ENCODE assay signal across 16 cellular contexts in the genomic region with DNA sequence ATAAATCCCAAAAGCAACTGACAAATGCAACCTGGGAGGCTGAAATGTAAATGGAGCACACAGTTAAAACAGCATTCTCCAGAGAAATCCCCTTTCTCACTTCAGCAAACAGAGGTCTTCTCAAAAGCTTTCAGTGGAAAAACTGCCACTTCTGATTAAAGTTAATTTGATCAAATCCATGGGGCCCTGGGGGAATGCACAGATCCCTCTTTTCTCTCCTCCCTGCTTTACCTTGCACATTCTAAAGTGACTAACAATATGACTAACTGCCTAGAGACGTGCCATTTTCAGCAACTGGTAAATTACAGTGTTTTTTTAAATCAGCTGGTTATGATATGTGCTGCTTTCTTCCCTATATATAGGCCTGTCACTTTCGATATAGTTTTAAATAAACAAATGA.
DNase-seq lines count a peak whose midpoint lies in the region; ATAC-seq and TF ChIP-seq lines count a peak whose summit lies in the region.
"Had no signal": no experiment of that assay in that cellular context is flagged by ENCODE, and none has a peak within 500 bp of the region (broad histone marks: within the 10 kb centered on the region; RNA-seq: fewer than 3 reads in every experiment).

No MANE protein-coding gene starts in this region.

- intact Hi-C loops in stomach (cut with DNase I; ENCODE audit: low total_unique reads) (no loop called here), left lung (cut with DNase I) (no loop called here)

- CTCF ChIA-PET in activated naive CD4-positive, alpha-beta T cell treated with anti-CD3 and anti-CD28 coated beads, Interleukin-2, amount 10 ng/mL, durations not matched to agents 7 days and 5 days (lab: Charles Lee), result interaction anchor here (0.5 to 6.4 kb wide), 5 partner anchors 15 to 132 kb away, joined by 3 to 102 read pairs (median 3); no protein-coding TSS in a partner anchor

- peak overlapping the region; percentile 4 for H3K27ac Mint-ChIP-seq in activated naive CD4-positive, alpha-beta T cell treated with anti-CD3 and anti-CD28 coated beads, Interleukin-2, amount 50 U/mL, for 24 hours
- H3K27ac Mint-ChIP-seq in activated naive CD4-positive, alpha-beta T cell treated with anti-CD3 and anti-CD28 coated beads, Interleukin-2, amount 10 ng/mL, durations not matched to agents 7 days and 5 days, result no peak overlapping the region
- H3K27ac Mint-ChIP-seq: activated CD4-positive, alpha-beta memory T cell treated with anti-CD3 and anti-CD28 coated beads for 36 hours; activated naive CD4-positive, alpha-beta T cell treated with anti-CD3 and anti-CD28 coated beads for 36 hours had no signal

- no peak for DNase-seq in activated naive CD4-positive, alpha-beta T cell treated with anti-CD3 and anti-CD28 coated beads, Interleukin-2, amount 10 ng/mL, durations not matched to agents 7 days and 5 days
- peak; percentile 29 for DNase-seq in RPMI7951 (ENCODE audit: low read depth)
- DNase-seq in fibroblast of the aortic adventitia (ENCODE audit: low read depth), result peak; percentile 28
- no peak for DNase-seq in effector CD8-positive, alpha-beta T cell (lab: John Stamatoyannopoulos, UW)
- DNase-seq in stomach, result no peak
- no peak for DNase-seq in left lung
- DNase-seq: ACHN; activated CD4-positive, alpha-beta memory T cell treated with anti-CD3 and anti-CD28 coated beads for 36 hours; activated naive CD4-positive, alpha-beta T cell treated with anti-CD3 and anti-CD28 coated beads for 36 hours; cerebellar nuclear complex; NCI-H510A; Peyer's patch had no signal

- 46 to 59% (median 56%) methylated on average over 2 of the region's 2 CpGs for WGBS in stomach, 5 donors

- H3K9me3 ChIP-seq in skeletal muscle satellite cell (replicated peaks; ENCODE audit: low read length) (no peaks in the 10 kb centered on the region), stomach (no peaks in the 10 kb centered on the region), left lung (no peaks in the 10 kb centered on the region)
- H3K9me3 ChIP-seq: neutrophil, Peyer's patch, tibial nerve had no signal

- no peak overlapping the region for H3K4me3 ChIP-seq in fibroblast of the aortic adventitia (ENCODE audit: low read depth, low read length)
- H3K4me3 ChIP-seq in skeletal muscle satellite cell (ENCODE audit: low read length), result no peak overlapping the region
- H3K4me3 ChIP-seq in stomach, result no peak overlapping the region
- H3K4me3 ChIP-seq in left lung, result no peak overlapping the region
- H3K4me3 ChIP-seq: Peyer's patch, tibial nerve had no signal

- H3K9me3 Mint-ChIP-seq in activated naive CD4-positive, alpha-beta T cell treated with anti-CD3 and anti-CD28 coated beads, Interleukin-2, amount 50 U/mL, for 24 hours, result no peaks in the 10 kb centered on the region
- H3K9me3 Mint-ChIP-seq in activated naive CD4-positive, alpha-beta T cell treated with anti-CD3 and anti-CD28 coated beads, Interleukin-2, amount 10 ng/mL, durations not matched to agents 7 days and 5 days, result no peaks in the 10 kb centered on the region
- H3K9me3 Mint-ChIP-seq: activated CD4-positive, alpha-beta memory T cell treated with anti-CD3 and anti-CD28 coated beads for 36 hours; activated naive CD4-positive, alpha-beta T cell treated with anti-CD3 and anti-CD28 coated beads for 36 hours had no signal

- H3K27me3 Mint-ChIP-seq in activated naive CD4-positive, alpha-beta T cell treated with anti-CD3 and anti-CD28 coated beads, Interleukin-2, amount 50 U/mL, for 24 hours, result no peaks in the 10 kb centered on the region
- no peaks in the 10 kb centered on the region for H3K27me3 Mint-ChIP-seq in activated naive CD4-positive, alpha-beta T cell treated with anti-CD3 and anti-CD28 coated beads, Interleukin-2, amount 10 ng/mL, durations not matched to agents 7 days and 5 days
- H3K27me3 Mint-ChIP-seq: activated CD4-positive, alpha-beta memory T cell treated with anti-CD3 and anti-CD28 coated beads for 36 hours had no signal

- no peak for TF ChIP-seq CTCF in fibroblast of the aortic adventitia (IDR thresholded peaks at IDR 0.05; ENCODE audit: insufficient read depth, low read length)
- TF ChIP-seq CTCF in stomach (IDR thresholded peaks at IDR 0.05), result no peak
- no peak for TF ChIP-seq CTCF in left lung (IDR thresholded peaks at IDR 0.05)

- H3K4me1 ChIP-seq in skeletal muscle satellite cell (ENCODE audit: control insufficient read depth, insufficient read depth, low read length) (peaks cover 34% of the 10 kb centered on the region), stomach (peaks cover 25 to 76% (median 48%) of the 10 kb centered on the region in 4 donors), left lung (peaks cover 15 to 33% of the 10 kb centered on the region in 2 donors)

- H3K27me3 ChIP-seq in skeletal muscle satellite cell (ENCODE audit: control insufficient read depth, insufficient read depth, low read length) (no peaks in the 10 kb centered on the region), stomach (no peaks in the 10 kb centered on the region), left lung (no peaks in the 10 kb centered on the region)
- H3K27me3 ChIP-seq: neutrophil, Peyer's patch, tibial nerve had no signal

- peak overlapping the region; percentile 28 for H3K9ac ChIP-seq in skeletal muscle satellite cell (ENCODE audit: low read depth, low read length)

- no peak for TF ChIP-seq POLR2A in stomach (IDR thresholded peaks at IDR 0.05)

- H3K4me1 Mint-ChIP-seq in activated naive CD4-positive, alpha-beta T cell treated with anti-CD3 and anti-CD28 coated beads, Interleukin-2, amount 50 U/mL, for 24 hours, result peaks cover 47% of the 10 kb centered on the region
- H3K4me1 Mint-ChIP-seq in activated naive CD4-positive, alpha-beta T cell treated with anti-CD3 and anti-CD28 coated beads, Interleukin-2, amount 10 ng/mL, durations not matched to agents 7 days and 5 days, result peaks cover 36% of the 10 kb centered on the region

- no peak for ATAC-seq in left lung

- peak overlapping the region; percentile 26 for H3K4me2 ChIP-seq in skeletal muscle satellite cell (ENCODE audit: low read length)

- TF ChIP-seq EP300 in stomach (IDR thresholded peaks at IDR 0.05), result no peak

- peaks cover 2% of the 10 kb centered on the region for H3K36me3 Mint-ChIP-seq in activated naive CD4-positive, alpha-beta T cell treated with anti-CD3 and anti-CD28 coated beads, Interleukin-2, amount 50 U/mL, for 24 hours
- H3K36me3 Mint-ChIP-seq in activated naive CD4-positive, alpha-beta T cell treated with anti-CD3 and anti-CD28 coated beads, Interleukin-2, amount 10 ng/mL, durations not matched to agents 7 days and 5 days, result peaks cover 12% of the 10 kb centered on the region
- H3K36me3 Mint-ChIP-seq: activated CD4-positive, alpha-beta memory T cell treated with anti-CD3 and anti-CD28 coated beads for 36 hours had no signal

- no peak overlapping the region for H3K4me3 Mint-ChIP-seq in activated naive CD4-positive, alpha-beta T cell treated with anti-CD3 and anti-CD28 coated beads, Interleukin-2, amount 50 U/mL, for 24 hours
- no peak overlapping the region for H3K4me3 Mint-ChIP-seq in activated naive CD4-positive, alpha-beta T cell treated with anti-CD3 and anti-CD28 coated beads, Interleukin-2, amount 10 ng/mL, durations not matched to agents 7 days and 5 days
- H3K4me3 Mint-ChIP-seq: activated CD4-positive, alpha-beta memory T cell treated with anti-CD3 and anti-CD28 coated beads for 36 hours; activated naive CD4-positive, alpha-beta T cell treated with anti-CD3 and anti-CD28 coated beads for 36 hours had no signal

- H3K36me3 ChIP-seq in skeletal muscle satellite cell (ENCODE audit: insufficient read depth, low read length), result no peaks in the 10 kb centered on the region
- no peaks in the 10 kb centered on the region for H3K36me3 ChIP-seq in stomach
- no peaks in the 10 kb centered on the region for H3K36me3 ChIP-seq in left lung
- H3K36me3 ChIP-seq: neutrophil, Peyer's patch, tibial nerve had no signal

- H3K27ac ChIP-seq in stomach (no peak overlapping the region), left lung (no peak overlapping the region)
- H3K27ac ChIP-seq: neutrophil, Peyer's patch, tibial nerve had no signal

Comparison
In these comparisons a context has a peak if more than half of its experiments do, and no peak if none do; other contexts are left out.
1. DNase-seq: peak in RPMI7951 (single experiment) and fibroblast of the aortic adventitia (single experiment); none in activated naive CD4-positive, alpha-beta T cell treated with anti-CD3 and anti-CD28 coated beads, Interleukin-2, amount 10 ng/mL, durations not matched to agents 7 days and 5 days (single experiment), effector CD8-positive, alpha-beta T cell (single experiment), stomach (single experiment) and left lung (0 of 2).